Comparison of ENCODE assay signal across 2 cellular contexts in the genomic region with DNA sequence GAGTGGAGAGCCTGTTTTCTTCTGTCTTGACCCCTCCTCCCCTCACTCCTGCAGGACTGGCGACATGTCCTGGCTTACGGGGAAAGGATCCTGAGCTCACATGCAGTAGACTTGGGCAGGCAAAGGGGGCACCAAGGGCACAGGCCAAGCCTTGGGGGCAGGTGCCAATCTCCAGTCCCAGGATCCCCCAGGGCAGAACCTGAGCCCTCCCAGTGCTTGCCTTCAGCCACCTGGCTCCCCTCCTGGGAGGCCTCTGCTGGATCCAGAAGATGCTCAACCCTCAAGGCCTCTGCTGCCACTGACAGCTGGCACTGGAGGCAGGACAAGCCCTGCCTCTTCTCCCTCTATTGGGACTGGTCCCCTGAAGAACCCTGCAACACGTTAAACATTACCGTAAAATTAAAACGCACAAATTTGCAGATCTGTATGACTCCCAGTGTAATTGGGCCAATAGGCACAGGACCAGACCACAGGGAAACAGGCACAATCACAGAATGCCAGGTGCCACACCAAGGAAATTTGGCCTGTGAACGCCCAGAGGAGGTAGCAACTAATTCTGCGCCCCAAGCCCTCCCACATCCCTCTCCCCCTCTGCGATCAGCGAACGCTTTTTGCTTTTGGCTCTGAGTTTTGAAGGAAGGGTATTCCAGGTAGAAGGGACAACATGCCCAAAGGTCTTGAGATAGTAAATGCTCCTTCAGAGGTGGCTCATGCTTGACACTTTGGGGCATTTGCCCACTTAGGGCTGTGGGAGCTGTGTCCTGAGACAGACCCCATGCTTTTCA.
TF ChIP-seq lines count a peak whose summit lies in the region.

No MANE protein-coding gene starts in this region.

TF ChIP-seq in SK-N-SH, 30 proteins besides CTCF, POLR2A, EP300 and RAD21 (continued from another document):
- TF ChIP-seq, protein P1, sequence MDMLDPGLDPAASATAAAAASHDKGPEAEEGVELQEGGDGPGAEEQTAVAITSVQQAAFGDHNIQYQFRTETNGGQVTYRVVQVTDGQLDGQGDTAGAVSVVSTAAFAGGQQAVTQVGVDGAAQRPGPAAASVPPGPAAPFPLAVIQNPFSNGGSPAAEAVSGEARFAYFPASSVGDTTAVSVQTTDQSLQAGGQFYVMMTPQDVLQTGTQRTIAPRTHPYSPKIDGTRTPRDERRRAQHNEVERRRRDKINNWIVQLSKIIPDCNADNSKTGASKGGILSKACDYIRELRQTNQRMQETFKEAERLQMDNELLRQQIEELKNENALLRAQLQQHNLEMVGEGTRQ (IDR thresholded peaks at IDR 0.05; ENCODE audit: borderline replicate concordance, low read depth, low read length): no peak
- no peak for TF ChIP-seq FOXM1 (IDR thresholded peaks at IDR 0.05; ENCODE audit: low read depth)
- TF ChIP-seq, protein P2, sequence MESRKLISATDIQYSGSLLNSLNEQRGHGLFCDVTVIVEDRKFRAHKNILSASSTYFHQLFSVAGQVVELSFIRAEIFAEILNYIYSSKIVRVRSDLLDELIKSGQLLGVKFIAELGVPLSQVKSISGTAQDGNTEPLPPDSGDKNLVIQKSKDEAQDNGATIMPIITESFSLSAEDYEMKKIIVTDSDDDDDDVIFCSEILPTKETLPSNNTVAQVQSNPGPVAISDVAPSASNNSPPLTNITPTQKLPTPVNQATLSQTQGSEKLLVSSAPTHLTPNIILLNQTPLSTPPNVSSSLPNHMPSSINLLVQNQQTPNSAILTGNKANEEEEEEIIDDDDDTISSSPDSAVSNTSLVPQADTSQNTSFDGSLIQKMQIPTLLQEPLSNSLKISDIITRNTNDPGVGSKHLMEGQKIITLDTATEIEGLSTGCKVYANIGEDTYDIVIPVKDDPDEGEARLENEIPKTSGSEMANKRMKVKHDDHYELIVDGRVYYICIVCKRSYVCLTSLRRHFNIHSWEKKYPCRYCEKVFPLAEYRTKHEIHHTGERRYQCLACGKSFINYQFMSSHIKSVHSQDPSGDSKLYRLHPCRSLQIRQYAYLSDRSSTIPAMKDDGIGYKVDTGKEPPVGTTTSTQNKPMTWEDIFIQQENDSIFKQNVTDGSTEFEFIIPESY (IDR thresholded peaks at IDR 0.05; ENCODE audit: borderline replicate concordance, low read depth): no peak
- no peak for TF ChIP-seq RXRA (IDR thresholded peaks at IDR 0.05; ENCODE audit: borderline replicate concordance, low read depth)
- TF ChIP-seq, protein P3, sequence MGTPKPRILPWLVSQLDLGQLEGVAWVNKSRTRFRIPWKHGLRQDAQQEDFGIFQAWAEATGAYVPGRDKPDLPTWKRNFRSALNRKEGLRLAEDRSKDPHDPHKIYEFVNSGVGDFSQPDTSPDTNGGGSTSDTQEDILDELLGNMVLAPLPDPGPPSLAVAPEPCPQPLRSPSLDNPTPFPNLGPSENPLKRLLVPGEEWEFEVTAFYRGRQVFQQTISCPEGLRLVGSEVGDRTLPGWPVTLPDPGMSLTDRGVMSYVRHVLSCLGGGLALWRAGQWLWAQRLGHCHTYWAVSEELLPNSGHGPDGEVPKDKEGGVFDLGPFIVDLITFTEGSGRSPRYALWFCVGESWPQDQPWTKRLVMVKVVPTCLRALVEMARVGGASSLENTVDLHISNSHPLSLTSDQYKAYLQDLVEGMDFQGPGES (IDR thresholded peaks at IDR 0.05; ENCODE audit: low read depth, low read length): no peak
- TF ChIP-seq POLR2AphosphoS5 (IDR thresholded peaks at IDR 0.05; ENCODE audit: low read depth, low read length): no peak
- no peak for TF ChIP-seq NRF1 (IDR thresholded peaks at IDR 0.05; ENCODE audit: low read depth, low read length)
- TF ChIP-seq MEF2A (IDR thresholded peaks at IDR 0.05; ENCODE audit: borderline replicate concordance, low read depth): no peak
- TF ChIP-seq SIN3A (IDR thresholded peaks at IDR 0.05; ENCODE audit: borderline replicate concordance, low read depth, low read length): no peak
- TF ChIP-seq RFX5 (IDR thresholded peaks at IDR 0.05; ENCODE audit: low read length): no peak
- TF ChIP-seq FOXJ3 (CRISPR knock-in tag; IDR thresholded peaks at IDR 0.05): no peak
- TF ChIP-seq EZH2phosphoT487 (IDR thresholded peaks at IDR 0.05; ENCODE audit: borderline replicate concordance, low read depth): no peak
TF ChIP-seq in SK-N-SH: peak in this region for 0.

TF ChIP-seq in SK-N-SH treated with all-trans-retinoic acid at 6 μM for 48 hours, 23 proteins besides CTCF, POLR2A, EP300 and RAD21 (continued from another document):
- TF ChIP-seq, protein P4, sequence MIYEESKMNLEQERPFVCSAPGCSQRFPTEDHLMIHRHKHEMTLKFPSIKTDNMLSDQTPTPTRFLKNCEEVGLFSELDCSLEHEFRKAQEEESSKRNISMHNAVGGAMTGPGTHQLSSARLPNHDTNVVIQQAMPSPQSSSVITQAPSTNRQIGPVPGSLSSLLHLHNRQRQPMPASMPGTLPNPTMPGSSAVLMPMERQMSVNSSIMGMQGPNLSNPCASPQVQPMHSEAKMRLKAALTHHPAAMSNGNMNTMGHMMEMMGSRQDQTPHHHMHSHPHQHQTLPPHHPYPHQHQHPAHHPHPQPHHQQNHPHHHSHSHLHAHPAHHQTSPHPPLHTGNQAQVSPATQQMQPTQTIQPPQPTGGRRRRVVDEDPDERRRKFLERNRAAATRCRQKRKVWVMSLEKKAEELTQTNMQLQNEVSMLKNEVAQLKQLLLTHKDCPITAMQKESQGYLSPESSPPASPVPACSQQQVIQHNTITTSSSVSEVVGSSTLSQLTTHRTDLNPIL (CRISPR knock-in tag; IDR thresholded peaks at IDR 0.05; ENCODE audit: low read depth): no peak
- TF ChIP-seq, protein P5, sequence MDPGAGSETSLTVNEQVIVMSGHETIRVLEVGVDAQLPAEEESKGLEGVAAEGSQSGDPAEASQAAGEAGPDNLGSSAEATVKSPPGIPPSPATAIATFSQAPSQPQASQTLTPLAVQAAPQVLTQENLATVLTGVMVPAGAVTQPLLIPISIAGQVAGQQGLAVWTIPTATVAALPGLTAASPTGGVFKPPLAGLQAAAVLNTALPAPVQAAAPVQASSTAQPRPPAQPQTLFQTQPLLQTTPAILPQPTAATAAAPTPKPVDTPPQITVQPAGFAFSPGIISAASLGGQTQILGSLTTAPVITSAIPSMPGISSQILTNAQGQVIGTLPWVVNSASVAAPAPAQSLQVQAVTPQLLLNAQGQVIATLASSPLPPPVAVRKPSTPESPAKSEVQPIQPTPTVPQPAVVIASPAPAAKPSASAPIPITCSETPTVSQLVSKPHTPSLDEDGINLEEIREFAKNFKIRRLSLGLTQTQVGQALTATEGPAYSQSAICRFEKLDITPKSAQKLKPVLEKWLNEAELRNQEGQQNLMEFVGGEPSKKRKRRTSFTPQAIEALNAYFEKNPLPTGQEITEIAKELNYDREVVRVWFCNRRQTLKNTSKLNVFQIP (CRISPR knock-in tag; IDR thresholded peaks at IDR 0.05; ENCODE audit: borderline replicate concordance, low read depth): no peak
- TF ChIP-seq RARB (CRISPR knock-in tag; IDR thresholded peaks at IDR 0.05) (no peak), SNAI2 (CRISPR knock-in tag; IDR thresholded peaks at IDR 0.05) (no peak)
